Comparison of ENCODE assay signal across 18 cellular contexts in genomic region chr7:114364151-114364550, GRCh38. TPM values are rescaled to one million over a fixed set of nuclear protein-coding genes. Genes with fewer than 3 reads are reported as not detected.
DNase-seq lines count a peak whose midpoint lies in the region; ATAC-seq and TF ChIP-seq lines count a peak whose summit lies in the region.
"Had no signal": no experiment of that assay in that cellular context is flagged by ENCODE, and none has a peak within 500 bp of the region (broad histone marks: within the 10 kb centered on the region; RNA-seq: fewer than 3 reads in every experiment).

No MANE protein-coding gene starts in this region.

- intact Hi-C loops in body of pancreas (cut with DNase I) = no loop called here
- intact Hi-C loops in naive thymus-derived CD4-positive, alpha-beta T cell (cut with micrococcal nuclease) = no loop called here

- H3K4me1 ChIP-seq in body of pancreas = peaks cover 48% of the 10 kb centered on the region
- no peaks in the 10 kb centered on the region for H3K4me1 ChIP-seq in naive thymus-derived CD4-positive, alpha-beta T cell (ENCODE audit: control insufficient read depth in 2 of 2, insufficient read depth in 2 of 2, low read length in 2 of 2)

- peak overlapping the region in 2 of 4 donors; percentile 28 to 47 for H3K27ac ChIP-seq in body of pancreas
- no peak overlapping the region for H3K27ac ChIP-seq in naive thymus-derived CD4-positive, alpha-beta T cell (ENCODE audit: low read depth, low read length)

- CTCF ChIA-PET in naive thymus-derived CD4-positive, alpha-beta T cell (lab: Charles Lee) = no interaction called here

- H3K27ac Mint-ChIP-seq in neural crest cell (ENCODE audit: unreplicated experiment) = peak overlapping the region; percentile 68
- no peak overlapping the region for H3K27ac Mint-ChIP-seq in stimulated activated naive B cell treated with anti-CD40 and anti-IgM and Interleukin-4, amounts not matched to agents 10 μg/mL and 1 μg/mL and 100 μg/mL, for 72 hours
- H3K27ac Mint-ChIP-seq in naive thymus-derived CD4-positive, alpha-beta T cell = no peak overlapping the region

- POLR2A ChIA-PET in naive thymus-derived CD4-positive, alpha-beta T cell (lab: Charles Lee) = no interaction called here

- ATAC-seq in body of pancreas = peak; percentile 76
- ATAC-seq in stimulated activated naive B cell treated with anti-CD40 and anti-IgM and Interleukin-4, amounts not matched to agents 10 μg/mL and 1 μg/mL and 100 μg/mL, for 72 hours (replicated peaks) = no peak
- no peak for ATAC-seq in naive thymus-derived CD4-positive, alpha-beta T cell
- ATAC-seq: Panc1 had no signal

- no peaks in the 10 kb centered on the region for H3K36me3 Mint-ChIP-seq in neural crest cell (ENCODE audit: low read depth)
- no peaks in the 10 kb centered on the region for H3K36me3 Mint-ChIP-seq in stimulated activated naive B cell treated with anti-CD40 and anti-IgM and Interleukin-4, amounts not matched to agents 10 μg/mL and 1 μg/mL and 100 μg/mL, for 72 hours
- H3K36me3 Mint-ChIP-seq in naive thymus-derived CD4-positive, alpha-beta T cell = no peaks in the 10 kb centered on the region

- no peak overlapping the region for H3K4me3 Mint-ChIP-seq in neural crest cell
- H3K4me3 Mint-ChIP-seq in stimulated activated naive B cell treated with anti-CD40 and anti-IgM and Interleukin-4, amounts not matched to agents 10 μg/mL and 1 μg/mL and 100 μg/mL, for 72 hours = no peak overlapping the region
- no peak overlapping the region for H3K4me3 Mint-ChIP-seq in naive thymus-derived CD4-positive, alpha-beta T cell

- TF ChIP-seq CTCF in body of pancreas (IDR thresholded peaks at IDR 0.05) = no peak
- no peak for TF ChIP-seq CTCF in neural crest cell (conservative IDR thresholded peaks at IDR 0.05)

- H3K27me3 ChIP-seq in body of pancreas = no peaks in the 10 kb centered on the region
- no peaks in the 10 kb centered on the region for H3K27me3 ChIP-seq in naive thymus-derived CD4-positive, alpha-beta T cell (ENCODE audit: control insufficient read depth in 2 of 2, insufficient read depth in 2 of 2, low read length in 2 of 2)
- H3K27me3 ChIP-seq: MG63 had no signal

- DNase-seq in NCI-H2081 (lab: John Stamatoyannopoulos, UW) (peak; percentile 54 to 83), NCI-H2081 treated with DMSO at 0.1 percent for 48 hours (lab: John Stamatoyannopoulos, UW) (no peak), Ammon's horn (ENCODE audit: low spot score) (peak; percentile 2), body of pancreas (peak; percentile 32 to 54 (median 41)), neural crest cell (ENCODE audit: low read depth, low spot score) (no peak), DMS53 treated with DMSO at 0.1 percent for 48 hours (lab: John Stamatoyannopoulos, UW; ENCODE audit: unreplicated experiment) (no peak)
- no peak for DNase-seq in stimulated activated naive B cell treated with anti-CD40 and anti-IgM and Interleukin-4, amounts not matched to agents 10 μg/mL and 1 μg/mL and 100 μg/mL, for 72 hours
- no peak for DNase-seq in naive thymus-derived CD4-positive, alpha-beta T cell
- DNase-seq: C1 segment of cervical spinal cord, DMS153, EL, MG63, NCI-H1092, NCI-H187, NCI-H2171, NCI-H774, SK-N-SH had no signal

- no peaks in the 10 kb centered on the region for H3K36me3 ChIP-seq in body of pancreas (replicated peaks in 1 of 2; ENCODE audit: insufficient read depth in 1 of 2, low read depth in 2 of 2)
- no peaks in the 10 kb centered on the region for H3K36me3 ChIP-seq in naive thymus-derived CD4-positive, alpha-beta T cell (ENCODE audit: control insufficient read depth in 2 of 3, insufficient read depth in 3 of 3, low read length in 3 of 3)
- H3K36me3 ChIP-seq: MG63 had no signal

- peaks cover 5% of the 10 kb centered on the region for H3K4me1 Mint-ChIP-seq in neural crest cell
- H3K4me1 Mint-ChIP-seq in stimulated activated naive B cell treated with anti-CD40 and anti-IgM and Interleukin-4, amounts not matched to agents 10 μg/mL and 1 μg/mL and 100 μg/mL, for 72 hours = no peaks in the 10 kb centered on the region
- no peaks in the 10 kb centered on the region for H3K4me1 Mint-ChIP-seq in naive thymus-derived CD4-positive, alpha-beta T cell

- no peaks in the 10 kb centered on the region for H3K27me3 Mint-ChIP-seq in neural crest cell (ENCODE audit: low read depth)
- no peaks in the 10 kb centered on the region for H3K27me3 Mint-ChIP-seq in stimulated activated naive B cell treated with anti-CD40 and anti-IgM and Interleukin-4, amounts not matched to agents 10 μg/mL and 1 μg/mL and 100 μg/mL, for 72 hours
- no peaks in the 10 kb centered on the region for H3K27me3 Mint-ChIP-seq in naive thymus-derived CD4-positive, alpha-beta T cell

- H3K4me3 ChIP-seq in body of pancreas = no peak overlapping the region
- H3K4me3 ChIP-seq in naive thymus-derived CD4-positive, alpha-beta T cell (ENCODE audit: low read length) = no peak overlapping the region
- H3K4me3 ChIP-seq: MG63 had no signal

- peaks cover 4% of the 10 kb centered on the region for H3K9me3 Mint-ChIP-seq in neural crest cell
- H3K9me3 Mint-ChIP-seq in stimulated activated naive B cell treated with anti-CD40 and anti-IgM and Interleukin-4, amounts not matched to agents 10 μg/mL and 1 μg/mL and 100 μg/mL, for 72 hours = peaks cover 0 to 5% of the 10 kb centered on the region in 2 donors
- peaks cover 0 to 4% (median 0%) of the 10 kb centered on the region in 11 donors for H3K9me3 Mint-ChIP-seq in naive thymus-derived CD4-positive, alpha-beta T cell

- 32 to 35% methylated on average over 3 of the region's 3 CpGs for WGBS in body of pancreas, 2 donors

- no peaks in the 10 kb centered on the region for H3K9me3 ChIP-seq in body of pancreas
- no peaks in the 10 kb centered on the region for H3K9me3 ChIP-seq in naive thymus-derived CD4-positive, alpha-beta T cell (ENCODE audit: control insufficient read depth in 2 of 3, low read length in 3 of 3)
- H3K9me3 ChIP-seq: MG63, SK-N-SH had no signal

- TF ChIP-seq POLR2A in body of pancreas (IDR thresholded peaks at IDR 0.05) = no peak

RNA-seq across cellular contexts. Expression of gene FOXP2, which starts 50.5 kb away (rescaled TPM):
- 10 to 100 TPM; 15.5 to 16.6 TPM for total RNA-seq in body of pancreas
- 4.9 and 7.1 TPM in 2 replicates for total RNA-seq in neural crest cell
- not detected for total RNA-seq in naive thymus-derived CD4-positive, alpha-beta T cell
- not detected for polyA plus RNA-seq in naive thymus-derived CD4-positive, alpha-beta T cell
- polyA plus RNA-seq: SK-N-SH had no signal

Comparison
In these comparisons a context has a peak if more than half of its experiments do, and no peak if none do; other contexts are left out.
1. DNase-seq: peak in NCI-H2081 (2 of 2), Ammon's horn (single experiment) and body of pancreas (4 of 4); none in NCI-H2081 treated with DMSO at 0.1 percent for 48 hours (single experiment), neural crest cell (single experiment), stimulated activated naive B cell treated with anti-CD40 and anti-IgM and Interleukin-4, amounts not matched to agents 10 μg/mL and 1 μg/mL and 100 μg/mL, for 72 hours (single experiment), naive thymus-derived CD4-positive, alpha-beta T cell (0 of 9) and DMS53 treated with DMSO at 0.1 percent for 48 hours (single experiment).